In genomic region chr15:62582580-62582979, GRCh38 we compare ENCODE assay signal across 17 cellular contexts.
DNase-seq lines count a peak whose midpoint lies in the region; ATAC-seq and TF ChIP-seq lines count a peak whose summit lies in the region.
"Had no signal": no experiment of that assay in that cellular context is flagged by ENCODE, and none has a peak within 500 bp of the region (broad histone marks: within the 10 kb centered on the region; RNA-seq: fewer than 3 reads in every experiment).

No MANE protein-coding gene starts in this region.

- H3T11ph ChIP-seq in H9 (ENCODE audit: low read length): no peak overlapping the region

- in situ Hi-C loops in G401 (cut with HindIII; ENCODE audit: low sequenced_read_pairs): no loop called here

- H2BK5ac ChIP-seq in H9 (ENCODE audit: insufficient read length, low read length): no peak overlapping the region

- H3K14ac ChIP-seq in H9 (ENCODE audit: insufficient read depth, low read length): no peak overlapping the region

- H3K4me3 Mint-ChIP-seq in H9 (no peak overlapping the region), endodermal cell (no peak overlapping the region)
- H3K4me3 Mint-ChIP-seq: CD14-positive monocyte; CD4-positive, alpha-beta memory T cell had no signal

- H3K9me3 ChIP-seq in H9 (ENCODE audit: control insufficient read depth, low read depth, low read length): no peaks in the 10 kb centered on the region
- no peaks in the 10 kb centered on the region for H3K9me3 ChIP-seq in endodermal cell (ENCODE audit: control insufficient read depth, low read length)
- H3K9me3 ChIP-seq in vagina: no peaks in the 10 kb centered on the region
- H3K9me3 ChIP-seq: BLaER1 had no signal

- no peaks in the 10 kb centered on the region for H3K79me2 ChIP-seq in H9 (ENCODE audit: insufficient read depth, low read length)

- no peak overlapping the region for H2BK20ac ChIP-seq in H9 (ENCODE audit: low read depth, low read length, poor library complexity, severe bottlenecking)

- H3K27ac ChIP-seq in H9 (ENCODE audit: insufficient read length, low read depth, low read length) (no peak overlapping the region), endodermal cell (ENCODE audit: low read depth, low read length) (no peak overlapping the region), vagina (peak overlapping the region; percentile 17)
- H3K27ac ChIP-seq: BLaER1 had no signal

- no peaks in the 10 kb centered on the region for H3K27me3 Mint-ChIP-seq in H9 (ENCODE audit: low read depth)
- no peaks in the 10 kb centered on the region for H3K27me3 Mint-ChIP-seq in endodermal cell (ENCODE audit: insufficient read depth)

- H3K27me3 ChIP-seq in H9 (ENCODE audit: insufficient read depth, low read length) (no peaks in the 10 kb centered on the region), endodermal cell (ENCODE audit: control insufficient read depth, insufficient read depth, low read length, poor library complexity, severe bottlenecking) (no peaks in the 10 kb centered on the region), vagina (no peaks in the 10 kb centered on the region)
- H3K27me3 ChIP-seq: BLaER1 had no signal

- H3K9ac ChIP-seq in H9 (ENCODE audit: extremely low read depth, insufficient read length, low read length) (no peak overlapping the region), endodermal cell (ENCODE audit: extremely low read depth, low read length, poor library complexity, severe bottlenecking) (no peak overlapping the region)
- H3K9ac ChIP-seq: BLaER1 had no signal

- H3K36me3 ChIP-seq in endodermal cell (ENCODE audit: control insufficient read depth, insufficient read depth, low read length): peaks cover 4% of the 10 kb centered on the region
- no peaks in the 10 kb centered on the region for H3K36me3 ChIP-seq in vagina
- H3K36me3 ChIP-seq: BLaER1 had no signal

- intact Hi-C loops in vagina (cut with DNase I): no loop called here

- no CpG with 5 or more reads among the region's 2 CpGs for WGBS in H9 (ENCODE audit: extremely low coverage, insufficient read length, low lambda C conversion rate)
- WGBS in endodermal cell (ENCODE audit: insufficient coverage in 1 of 2, insufficient read length in 1 of 2), 2 experiments: 83 to 100% methylated on average over 1 to 2 of the region's 2 CpGs

- no peak overlapping the region for H3K4ac ChIP-seq in H9 (ENCODE audit: low read depth, low read length)

- no peak overlapping the region for H2BK120ac ChIP-seq in H9 (ENCODE audit: low read depth, low read length, poor library complexity, severe bottlenecking)

- H3K36me3 Mint-ChIP-seq in H9 (ENCODE audit: insufficient read depth in 1 of 3, low read depth in 3 of 3): no peaks in the 10 kb centered on the region
- H3K36me3 Mint-ChIP-seq in endodermal cell (ENCODE audit: low read depth): peaks cover 15% of the 10 kb centered on the region
- H3K36me3 Mint-ChIP-seq: CD14-positive monocyte; CD4-positive, alpha-beta memory T cell had no signal

- H3K18ac ChIP-seq in H9 (ENCODE audit: insufficient read length, low read depth, low read length): no peak overlapping the region

- H3K79me1 ChIP-seq in H9 (ENCODE audit: insufficient read depth, low read depth, low read length, poor library complexity, severe bottlenecking): no peaks in the 10 kb centered on the region

- H4K8ac ChIP-seq in H9 (replicated peaks; ENCODE audit: insufficient read length, low read depth, low read length): no peak overlapping the region

- no peak overlapping the region for H4K5ac ChIP-seq in H9 (ENCODE audit: insufficient read length, low read depth, low read length)

- TF ChIP-seq CTCF in H9 (conservative IDR thresholded peaks at IDR 0.05) (no peak; the same call in 2 of the 3 replicates), endodermal cell (conservative IDR thresholded peaks at IDR 0.05) (peak; percentile 28), vagina (IDR thresholded peaks at IDR 0.05) (no peak)

- H3K9me3 Mint-ChIP-seq in H9 (no peaks in the 10 kb centered on the region), endodermal cell (no peaks in the 10 kb centered on the region)
- H3K9me3 Mint-ChIP-seq: CD4-positive, alpha-beta memory T cell had no signal

- no peak overlapping the region for H3K4me2 ChIP-seq in H9 (ENCODE audit: insufficient read depth, insufficient read length, low read length)
- H3K4me2 ChIP-seq: BLaER1 had no signal

- H3K4me1 ChIP-seq in H9 (ENCODE audit: insufficient read depth, low read length) (peaks cover 6% of the 10 kb centered on the region), endodermal cell (ENCODE audit: control insufficient read depth, insufficient read depth, low read length) (peaks cover 6% of the 10 kb centered on the region), vagina (peaks cover 7% of the 10 kb centered on the region)
- H3K4me1 ChIP-seq: BLaER1 had no signal

- no peak overlapping the region for H2BK12ac ChIP-seq in H9 (ENCODE audit: insufficient read length, low read depth, low read length)

- peak; percentile 8 for DNase-seq in G401 (ENCODE audit: low spot score)
- DNase-seq in H9: no peak
- DNase-seq in endodermal cell: no peak
- no peak for DNase-seq in vagina (ENCODE audit: extremely low spot score in 2 of 2)
- DNase-seq in activated CD4-positive, alpha-beta T cell treated with anti-CD3 and anti-CD28 coated beads, Interleukin-2, amount 50 U/mL, for 48 hours: no peak
- DNase-seq: 8988T; CD4-positive, alpha-beta memory T cell; DMS153; DMS79; GF-D8; GOT3; HCEC 1CT; IMR-90 had no signal

- TF ChIP-seq POLR2A in vagina (IDR thresholded peaks at IDR 0.05): no peak

- no peak overlapping the region for H3K56ac ChIP-seq in H9 (ENCODE audit: insufficient read length, low read depth, low read length)

- H4K20me1 ChIP-seq in H9 (ENCODE audit: control insufficient read depth, insufficient read depth, insufficient read length): no peaks in the 10 kb centered on the region
- H4K20me1 ChIP-seq: BLaER1 had no signal

- no peak overlapping the region for H2AK5ac ChIP-seq in H9 (ENCODE audit: insufficient read length, low read length)

- no peak overlapping the region for H3K23ac ChIP-seq in H9 (ENCODE audit: insufficient read length, low read depth, low read length)

- H4K91ac ChIP-seq in H9 (ENCODE audit: insufficient read length, low read depth, low read length): no peak overlapping the region

- ATAC-seq in HG02973 (IDR thresholded peaks at IDR 0.05; ENCODE audit: unreplicated experiment): no peak
- ATAC-seq in HG03432 (IDR thresholded peaks at IDR 0.05; ENCODE audit: unreplicated experiment): no peak

- H2AFZ ChIP-seq in H9 (ENCODE audit: low read length): no peak overlapping the region

- H2BK15ac ChIP-seq in H9 (ENCODE audit: low read depth, low read length): no peak overlapping the region

- H3K27ac Mint-ChIP-seq in H9 (peak overlapping the region in 2 of 3 experiments; percentile 22 to 42; a peak in 3 of 7 replicates), endodermal cell (no peak overlapping the region)
- H3K27ac Mint-ChIP-seq: CD14-positive monocyte; CD4-positive, alpha-beta memory T cell had no signal

- H3K4me1 Mint-ChIP-seq in H9: peaks cover 27 to 32% of the 10 kb centered on the region in 2 experiments
- H3K4me1 Mint-ChIP-seq in endodermal cell: peaks cover 11% of the 10 kb centered on the region
- H3K4me1 Mint-ChIP-seq: CD14-positive monocyte; CD4-positive, alpha-beta memory T cell had no signal

- H3K23me2 ChIP-seq in H9 (ENCODE audit: insufficient read length, low read depth, low read length, poor library complexity, severe bottlenecking): no peaks in the 10 kb centered on the region

- H3K4me3 ChIP-seq in endodermal cell (ENCODE audit: low read length): no peak overlapping the region
- no peak overlapping the region for H3K4me3 ChIP-seq in vagina
- H3K4me3 ChIP-seq: BLaER1 had no signal
